10 cellular contexts compared by ENCODE assay signal in genomic region chr17:58332720-58333395, GRCh38. TPM values are rescaled to one million over a fixed set of nuclear protein-coding genes. Genes with fewer than 3 reads are reported as not detected.
DNase-seq lines count a peak whose midpoint lies in the region; ATAC-seq and TF ChIP-seq lines count a peak whose summit lies in the region.
"Had no signal": no experiment of that assay in that cellular context is flagged by ENCODE, and none has a peak within 500 bp of the region (broad histone marks: within the 10 kb centered on the region; RNA-seq: fewer than 3 reads in every experiment).

No MANE protein-coding gene starts in this region.

- no peak overlapping the region for H3K9ac ChIP-seq in IMR-90 (ENCODE audit: low read depth, low read length)

- no peak overlapping the region for H2BK20ac ChIP-seq in IMR-90 (ENCODE audit: low read depth, low read length)

- no peak overlapping the region for H4K5ac ChIP-seq in IMR-90 (ENCODE audit: low read depth, low read length)

- H3K56ac ChIP-seq in IMR-90 (ENCODE audit: extremely low read depth, insufficient read depth, low read length): no peak overlapping the region

- H3K4ac ChIP-seq in IMR-90 (ENCODE audit: low read depth, low read length): no peak overlapping the region

- no peak overlapping the region for H2BK120ac ChIP-seq in IMR-90 (ENCODE audit: low read depth, low read length)

- H2AK9ac ChIP-seq in IMR-90 (replicated peaks; ENCODE audit: low read depth, low read length, poor library complexity): no peak overlapping the region

- no peak for TF ChIP-seq POLR2A in IMR-90 (IDR thresholded peaks at IDR 0.05; ENCODE audit: low read depth, low read length)
- TF ChIP-seq POLR2A in esophagus squamous epithelium (IDR thresholded peaks at IDR 0.05): no peak

- H4K20me1 ChIP-seq in IMR-90 (ENCODE audit: insufficient read depth, low read length): no peaks in the 10 kb centered on the region

- H2AK5ac ChIP-seq in IMR-90 (ENCODE audit: low read depth, low read length): peak overlapping the region; percentile 4; the same call in 1 of the 2 replicates

- TF ChIP-seq CTCF in IMR-90 (conservative IDR thresholded peaks at IDR 0.05; ENCODE audit: low read depth, low read length) (no peak), esophagus squamous epithelium (IDR thresholded peaks at IDR 0.05) (no peak)

- no peak for TF ChIP-seq RAD21 in IMR-90 (IDR thresholded peaks at IDR 0.05; ENCODE audit: low read length)

- H3K9me1 ChIP-seq in IMR-90 (ENCODE audit: insufficient read depth, low read length): peaks cover 25% of the 10 kb centered on the region

- H2BK5ac ChIP-seq in IMR-90 (ENCODE audit: low read depth, low read length, poor library complexity, severe bottlenecking): no peak overlapping the region

- H3K4me3 ChIP-seq in IMR-90 (ENCODE audit: insufficient read depth, low read depth, low read length) (no peak overlapping the region), esophagus squamous epithelium (peak overlapping the region; percentile 13 to 64 (median 47))

- H4K8ac ChIP-seq in IMR-90 (ENCODE audit: low read depth in 2 of 2, low read length in 2 of 2): no peak overlapping the region

- no peak overlapping the region for H3K23ac ChIP-seq in IMR-90 (ENCODE audit: low read depth, low read length)

- ATAC-seq in IMR-90 (ENCODE audit: low read depth) (no peak), HG03457 (IDR thresholded peaks at IDR 0.05; ENCODE audit: unreplicated experiment) (no peak), HG02852 (IDR thresholded peaks at IDR 0.05; ENCODE audit: unreplicated experiment) (no peak)

- no peak overlapping the region for H3K4me2 ChIP-seq in IMR-90 (ENCODE audit: low read depth, low read length)

- H2BK15ac ChIP-seq in IMR-90 (ENCODE audit: low read depth, low read length): no peak overlapping the region

- H3K36me3 ChIP-seq in IMR-90 (ENCODE audit: control insufficient read depth, insufficient read depth, low read length) (no peaks in the 10 kb centered on the region), esophagus squamous epithelium (no peaks in the 10 kb centered on the region)
- H3K36me3 ChIP-seq: ovary had no signal

- H4K91ac ChIP-seq in IMR-90 (ENCODE audit: insufficient read depth, low read depth, low read length): no peak overlapping the region

- H3K4me1 ChIP-seq in IMR-90 (ENCODE audit: control insufficient read depth, insufficient read depth, low read length) (peaks cover 23% of the 10 kb centered on the region), esophagus squamous epithelium (peaks cover 19 to 48% (median 21%) of the 10 kb centered on the region in 3 donors)

- peak overlapping the region; percentile 35 for H2AFZ ChIP-seq in IMR-90 (replicated peaks; ENCODE audit: low read length, poor library complexity)

- DNase-seq in IMR-90: no peak
- DNase-seq in activated CD4-positive, alpha-beta T cell treated with anti-CD3 and anti-CD28 coated beads for 48 hours: peak; percentile 86
- no peak for DNase-seq in esophagus squamous epithelium (lab: John Stamatoyannopoulos, UW)
- peak; percentile 74 to 81 for DNase-seq in stimulated activated CD8-positive, alpha-beta memory T cell treated with anti-CD3 and anti-CD28 coated beads, Interleukin-2, amount 100 ng/mL, for 48 hours (ENCODE audit: low read depth in 2 of 2)
- no peak for DNase-seq in RKO (ENCODE audit: low spot score)
- no peak for DNase-seq in kidney tubule cell (ENCODE audit: low spot score)

- H3K79me1 ChIP-seq in IMR-90 (ENCODE audit: low read depth in 1 of 2, low read length in 2 of 2): peaks cover 0 to 4% of the 10 kb centered on the region in 2 experiments; a peak in 2 of 4 replicates

- CTCF ChIA-PET in IMR-90 (lab: Yijun Ruan, JAX): no interaction called here

- H3K9me3 ChIP-seq in IMR-90 (ENCODE audit: control insufficient read depth, insufficient read depth, low read length): no peaks in the 10 kb centered on the region
- no peaks in the 10 kb centered on the region for H3K9me3 ChIP-seq in esophagus squamous epithelium
- H3K9me3 ChIP-seq: ovary had no signal

- H3K27me3 ChIP-seq in IMR-90 (ENCODE audit: control insufficient read depth, insufficient read depth, low read length): no peaks in the 10 kb centered on the region
- H3K27me3 ChIP-seq in esophagus squamous epithelium: peaks cover 0 to 16% (median 0%) of the 10 kb centered on the region in 4 donors
- H3K27me3 ChIP-seq: ovary had no signal

- no peak overlapping the region for H3K14ac ChIP-seq in IMR-90 (replicated peaks; ENCODE audit: low read depth, low read length)

- in situ Hi-C loops in IMR-90 (cut with MboI; ENCODE audit: low sequenced_read_pairs): loop anchor here (25.0 kb wide), 1 partner anchor 471 kb away; the partner anchor contains the start of gene MRPS23

- intact Hi-C loops in IMR-90 (cut with micrococcal nuclease) (no loop called here), esophagus squamous epithelium (cut with DNase I) (no loop called here)

- H3K27ac ChIP-seq in IMR-90 (ENCODE audit: insufficient read depth, low read length): no peak overlapping the region
- H3K27ac ChIP-seq in esophagus squamous epithelium: peak overlapping the region; percentile 58 to 89 (median 85)
- H3K27ac ChIP-seq: epithelial cell of prostate, ovary had no signal

- H3K18ac ChIP-seq in IMR-90 (ENCODE audit: low read depth, low read length): no peak overlapping the region

- dilution Hi-C loops in IMR-90 (cut with HindIII; ENCODE audit: low sequenced_read_pairs, unreplicated experiment): no loop called here

- BruUV-seq in IMR-90 (replicated peaks; lab: Mats Ljungman, UMichigan): no TSS peak

- WGBS in IMR-90 (ENCODE audit: extremely low coverage in 2 of 2, insufficient read length in 1 of 2), 2 experiments: 85% methylated on average over 4 of the region's 18 CpGs; no CpG with 5 or more reads in 1 of the 2 experiments
- WGBS in esophagus squamous epithelium, 2 donors: 48 to 62% methylated on average over 4 to 6 of the region's 18 CpGs

- POLR2A ChIA-PET in IMR-90 (lab: Charles Lee; ENCODE audit: unreplicated experiment): no interaction called here

TF ChIP-seq in IMR-90, 13 proteins besides CTCF, POLR2A, EP300 and RAD21:
- TF ChIP-seq MAFK (IDR thresholded peaks at IDR 0.05; ENCODE audit: low read depth, low read length): no peak
- no peak for TF ChIP-seq NFE2L2 (IDR thresholded peaks at IDR 0.05; ENCODE audit: low read depth, low read length)

RNA-seq across cellular contexts. Expression of gene TSPOAP1, which starts 4.3 kb away (rescaled TPM):
- total RNA-seq in IMR-90 (2012; rRNA removed): 0.56 and 0.90 TPM in 2 replicates
- 1.2 and 1.6 TPM in 2 replicates for polyA plus RNA-seq in IMR-90 (2012; rRNA removed)
- polyA plus RNA-seq in IMR-90 (2012; cell fraction: cytosol; rRNA removed): 0.18 and 0.74 TPM in 2 replicates
- 9.6 and 10.6 TPM in 2 replicates for polyA plus RNA-seq in IMR-90 (2012; cell fraction: nucleus; rRNA removed; ENCODE audit: low replicate concordance)
- total RNA-seq in esophagus squamous epithelium: 10 to 100 TPM in 1 of 4 donors, 1 to 10 TPM in 3; 2.9 to 16.0 (median 3.3) TPM

RNA-seq across cellular contexts. Expression of gene SUPT4H1, which starts 19.1 kb away (rescaled TPM):
- total RNA-seq in IMR-90 (2012; rRNA removed): 51.6 and 83.6 TPM in 2 replicates
- 97.3 and 129 TPM in 2 replicates for polyA plus RNA-seq in IMR-90 (2012; rRNA removed)
- polyA plus RNA-seq in IMR-90 (2012; cell fraction: cytosol; rRNA removed): 64.1 and 109 TPM in 2 replicates
- 30.0 and 85.6 TPM in 2 replicates for polyA plus RNA-seq in IMR-90 (2012; cell fraction: nucleus; rRNA removed; ENCODE audit: low replicate concordance)
- total RNA-seq in esophagus squamous epithelium: 10 to 100 TPM; 29.9 to 54.9 (median 37.0) TPM

RNA-seq across cellular contexts. Expression of gene MPO, which starts 52.1 kb away (rescaled TPM):
- total RNA-seq in IMR-90 (2012; rRNA removed) (not detected in 2 replicates), esophagus squamous epithelium (not detected)
- not detected in 2 replicates for polyA plus RNA-seq in IMR-90 (2012; rRNA removed)
- polyA plus RNA-seq in IMR-90 (2012; cell fraction: cytosol; rRNA removed): 0.03 TPM in 1 of 2 replicates, not detected in the other
- polyA plus RNA-seq in IMR-90 (2012; cell fraction: nucleus; rRNA removed; ENCODE audit: low replicate concordance): 0.02 TPM in 1 of 2 replicates, not detected in the other

Comparison
In these comparisons a context has a peak if more than half of its experiments do, and no peak if none do; other contexts are left out.
1. DNase-seq: peak in activated CD4-positive, alpha-beta T cell treated with anti-CD3 and anti-CD28 coated beads for 48 hours (single experiment) and stimulated activated CD8-positive, alpha-beta memory T cell treated with anti-CD3 and anti-CD28 coated beads, Interleukin-2, amount 100 ng/mL, for 48 hours (2 of 2); none in IMR-90 (single experiment), esophagus squamous epithelium (single experiment), RKO (single experiment) and kidney tubule cell (single experiment).